1 cellular context compared by ENCODE assay signal in the genomic region with DNA sequence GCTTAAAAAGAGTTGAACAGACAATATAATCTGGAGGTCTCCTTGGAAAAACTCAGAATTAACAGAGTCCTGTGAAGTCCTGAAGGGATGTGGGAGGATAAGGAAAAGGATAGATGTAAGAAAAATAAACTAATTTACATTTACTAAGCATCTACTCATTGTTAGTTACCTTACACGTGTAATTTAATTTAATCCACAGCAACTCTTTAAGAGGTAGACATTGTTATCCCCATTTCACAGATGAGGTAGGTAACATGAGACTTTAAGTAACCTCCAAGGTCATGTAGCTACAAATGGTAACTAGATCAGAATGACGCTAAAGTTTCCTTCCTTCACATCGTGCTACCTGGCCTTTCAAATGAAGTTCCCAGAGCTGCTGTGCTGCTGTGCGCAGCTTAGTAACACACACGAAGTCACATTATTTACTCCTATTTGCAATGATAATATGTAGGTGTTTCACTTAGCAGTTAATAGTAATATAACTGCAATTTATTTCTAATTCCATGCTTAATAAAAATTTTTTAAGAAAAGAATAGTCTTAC.
TF ChIP-seq lines count a peak whose summit lies in the region.

No MANE protein-coding gene starts in this region.

TF ChIP-seq in GM23338, 12 proteins besides CTCF, POLR2A, EP300 and RAD21 (continued from another document):
- TF ChIP-seq, protein P1, sequence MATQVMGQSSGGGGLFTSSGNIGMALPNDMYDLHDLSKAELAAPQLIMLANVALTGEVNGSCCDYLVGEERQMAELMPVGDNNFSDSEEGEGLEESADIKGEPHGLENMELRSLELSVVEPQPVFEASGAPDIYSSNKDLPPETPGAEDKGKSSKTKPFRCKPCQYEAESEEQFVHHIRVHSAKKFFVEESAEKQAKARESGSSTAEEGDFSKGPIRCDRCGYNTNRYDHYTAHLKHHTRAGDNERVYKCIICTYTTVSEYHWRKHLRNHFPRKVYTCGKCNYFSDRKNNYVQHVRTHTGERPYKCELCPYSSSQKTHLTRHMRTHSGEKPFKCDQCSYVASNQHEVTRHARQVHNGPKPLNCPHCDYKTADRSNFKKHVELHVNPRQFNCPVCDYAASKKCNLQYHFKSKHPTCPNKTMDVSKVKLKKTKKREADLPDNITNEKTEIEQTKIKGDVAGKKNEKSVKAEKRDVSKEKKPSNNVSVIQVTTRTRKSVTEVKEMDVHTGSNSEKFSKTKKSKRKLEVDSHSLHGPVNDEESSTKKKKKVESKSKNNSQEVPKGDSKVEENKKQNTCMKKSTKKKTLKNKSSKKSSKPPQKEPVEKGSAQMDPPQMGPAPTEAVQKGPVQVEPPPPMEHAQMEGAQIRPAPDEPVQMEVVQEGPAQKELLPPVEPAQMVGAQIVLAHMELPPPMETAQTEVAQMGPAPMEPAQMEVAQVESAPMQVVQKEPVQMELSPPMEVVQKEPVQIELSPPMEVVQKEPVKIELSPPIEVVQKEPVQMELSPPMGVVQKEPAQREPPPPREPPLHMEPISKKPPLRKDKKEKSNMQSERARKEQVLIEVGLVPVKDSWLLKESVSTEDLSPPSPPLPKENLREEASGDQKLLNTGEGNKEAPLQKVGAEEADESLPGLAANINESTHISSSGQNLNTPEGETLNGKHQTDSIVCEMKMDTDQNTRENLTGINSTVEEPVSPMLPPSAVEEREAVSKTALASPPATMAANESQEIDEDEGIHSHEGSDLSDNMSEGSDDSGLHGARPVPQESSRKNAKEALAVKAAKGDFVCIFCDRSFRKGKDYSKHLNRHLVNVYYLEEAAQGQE (IDR thresholded peaks at IDR 0.05; ENCODE audit: unreplicated experiment): no peak
- no peak for TF ChIP-seq JUNB (IDR thresholded peaks at IDR 0.05; ENCODE audit: unreplicated experiment)
- no peak for TF ChIP-seq EZH2phosphoT487 (IDR thresholded peaks at IDR 0.05; ENCODE audit: unreplicated experiment)
- TF ChIP-seq EZH2 (IDR thresholded peaks at IDR 0.05; ENCODE audit: low read depth, unreplicated experiment): no peak
- no peak for TF ChIP-seq ZNF462 (CRISPR knock-in tag; IDR thresholded peaks at IDR 0.05)
- no peak for TF ChIP-seq POLR2AphosphoS5 (IDR thresholded peaks at IDR 0.05; ENCODE audit: low read depth)
- no peak for TF ChIP-seq ZNF331 (CRISPR knock-in tag; IDR thresholded peaks at IDR 0.05; ENCODE audit: low read depth)
